Comparison of ENCODE assay signal across 31 cellular contexts in the genomic region with DNA sequence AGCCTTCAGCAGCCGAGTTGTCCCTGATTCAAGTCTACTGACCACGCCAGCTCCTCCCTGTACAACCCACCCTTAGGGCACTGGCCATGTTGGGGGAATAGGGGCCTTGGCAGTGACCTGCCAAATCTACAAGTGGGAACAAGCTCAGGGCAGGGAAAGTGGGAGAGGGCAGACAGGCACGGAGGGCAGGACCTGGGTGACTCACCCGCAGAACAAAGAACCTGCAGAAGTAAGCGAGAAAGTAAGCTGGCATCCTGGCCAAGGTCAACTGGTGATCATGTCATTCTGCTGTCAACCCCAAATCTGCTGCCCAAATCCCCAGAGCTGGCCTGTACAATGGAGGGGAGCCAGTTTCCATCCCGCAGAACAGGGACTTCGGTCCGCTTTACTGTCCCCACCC. TPM values are rescaled to one million over a fixed set of nuclear protein-coding genes. Genes with fewer than 3 reads are reported as not detected.
"Had no signal": no experiment of that assay in that cellular context is flagged by ENCODE, and none has a peak within 500 bp of the region (broad histone marks: within the 10 kb centered on the region; RNA-seq: fewer than 3 reads in every experiment).

No MANE protein-coding gene starts in this region.

- H3K4me1 ChIP-seq: ascending aorta, colonic mucosa, left ventricle myocardium inferior, sigmoid colon, upper lobe of left lung had no signal

- H3K4me1 Mint-ChIP-seq: activated T-helper 17 cell treated with anti-CD3 and anti-CD28 coated beads, Interleukin-2, amount 50 U/mL, for 72 hours; central memory CD8-positive, alpha-beta T cell; WTC11 had no signal

- DNase-seq: activated CD4-positive, alpha-beta T cell treated with anti-CD3 and anti-CD28 coated beads, Interleukin-2, amount 50 U/mL, for 4 hours; activated CD8-positive, alpha-beta memory T cell treated with anti-CD3 and anti-CD28 coated beads for 24 hours; activated CD8-positive, alpha-beta memory T cell treated with anti-CD3 and anti-CD28 coated beads, Interleukin-2, amount 50 U/mL, for 4 hours; activated T-cell treated with anti-CD3 and anti-CD28 coated beads, Interleukin-2, amount 50 U/mL, for 24 hours; brain microvascular endothelial cell; colonic mucosa; effector memory CD8-positive, alpha-beta T cell; foreskin fibroblast; kidney glomerular epithelial cell; left ventricle myocardium inferior; sigmoid colon; stimulated activated CD4-positive, alpha-beta T cell treated with anti-CD3 and anti-CD28 coated beads, Interleukin-2, amount 100 ng/mL, for 48 hours; stimulated activated CD8-positive, alpha-beta memory T cell treated with anti-CD3 and anti-CD28 coated beads, Interleukin-4, amount 100 ng/mL, for 48 hours; stimulated activated naive CD4-positive, alpha-beta T cell; T-helper 9 cell; upper lobe of left lung had no signal

- H3K27ac ChIP-seq: ascending aorta, brain microvascular endothelial cell, colonic mucosa, left ventricle myocardium inferior, sigmoid colon, thoracic aorta, upper lobe of left lung had no signal

- H3K27me3 ChIP-seq: ascending aorta, brain microvascular endothelial cell, colonic mucosa, dorsolateral prefrontal cortex, sigmoid colon, upper lobe of left lung had no signal

- H3K9me3 Mint-ChIP-seq: activated naive CD4-positive, alpha-beta T cell treated with anti-CD3 and anti-CD28 coated beads, Interleukin-2, amount 50 U/mL, for 72 hours; activated T-cell treated with anti-CD3 and anti-CD28 coated beads, Interleukin-2, amount 50 U/mL, for 24 hours; activated T-helper 17 cell treated with anti-CD3 and anti-CD28 coated beads, Interleukin-2, amount 50 U/mL, for 72 hours; central memory CD8-positive, alpha-beta T cell; effector memory CD8-positive, alpha-beta T cell; WTC11 had no signal

- H3K9me3 ChIP-seq: ascending aorta, colonic mucosa, left ventricle myocardium inferior, sigmoid colon, thoracic aorta, upper lobe of left lung had no signal

- ATAC-seq: activated naive CD4-positive, alpha-beta T cell treated with anti-CD3 and anti-CD28 coated beads, Interleukin-2, amount 50 U/mL, for 72 hours; activated T-helper 17 cell treated with anti-CD3 and anti-CD28 coated beads, Interleukin-2, amount 50 U/mL, for 72 hours; effector memory CD8-positive, alpha-beta T cell; WTC11 had no signal

- H3K27ac Mint-ChIP-seq: activated naive CD4-positive, alpha-beta T cell treated with anti-CD3 and anti-CD28 coated beads, Interleukin-2, amount 50 U/mL, for 72 hours; activated T-cell treated with anti-CD3 and anti-CD28 coated beads, Interleukin-2, amount 50 U/mL, for 24 hours; activated T-helper 17 cell treated with anti-CD3 and anti-CD28 coated beads, Interleukin-2, amount 50 U/mL, for 72 hours; effector memory CD8-positive, alpha-beta T cell; WTC11 had no signal

- H3K27me3 Mint-ChIP-seq: activated T-cell treated with anti-CD3 and anti-CD28 coated beads, Interleukin-2, amount 50 U/mL, for 24 hours; activated T-helper 17 cell treated with anti-CD3 and anti-CD28 coated beads, Interleukin-2, amount 50 U/mL, for 72 hours; central memory CD8-positive, alpha-beta T cell; effector memory CD8-positive, alpha-beta T cell had no signal

- H3K4me3 ChIP-seq: ascending aorta, colonic mucosa, dorsolateral prefrontal cortex, left ventricle myocardium inferior, sigmoid colon, thoracic aorta, upper lobe of left lung had no signal

- H3K4me3 Mint-ChIP-seq: activated T-cell treated with anti-CD3 and anti-CD28 coated beads, Interleukin-2, amount 50 U/mL, for 24 hours; activated T-helper 17 cell treated with anti-CD3 and anti-CD28 coated beads, Interleukin-2, amount 50 U/mL, for 72 hours; central memory CD8-positive, alpha-beta T cell; effector memory CD8-positive, alpha-beta T cell; WTC11 had no signal

- H3K36me3 ChIP-seq: ascending aorta, brain microvascular endothelial cell, colonic mucosa, left ventricle myocardium inferior, sigmoid colon, thoracic aorta, upper lobe of left lung had no signal

- H3K36me3 Mint-ChIP-seq: activated naive CD4-positive, alpha-beta T cell treated with anti-CD3 and anti-CD28 coated beads, Interleukin-2, amount 50 U/mL, for 72 hours; WTC11 had no signal

RNA-seq across cellular contexts. Expression of a gene that starts 7.9 kb away (rescaled TPM):
- total RNA-seq: activated naive CD4-positive, alpha-beta T cell treated with anti-CD3 and anti-CD28 coated beads, Interleukin-2, amount 50 U/mL, for 72 hours; activated T-helper 17 cell treated with anti-CD3 and anti-CD28 coated beads, Interleukin-2, amount 50 U/mL, for 72 hours; ascending aorta; fibroblast of lung; left ventricle myocardium inferior; mononuclear cell; myocyte; omental fat pad; posterior vena cava; renal cortical epithelial cell; sigmoid colon; T-helper 1 cell treated with Interleukin-12 subunit alpha and Interleukin-12 subunit beta and Interleukin-4 antibody, amounts not matched to agents 30 ng/mL and 1 ng/mL, for 36 hours; thoracic aorta had no signal
- polyA plus RNA-seq: fibroblast of lung, neural cell had no signal
